ENCODE assay signal across 34 cellular contexts in genomic region chr16:4749700-4750257, GRCh38. TPM values are rescaled to one million over a fixed set of nuclear protein-coding genes. Genes with fewer than 3 reads are reported as not detected.
A peak's percentile ranks its signal among the peaks of the same experiment; 100 is the strongest.
DNase-seq lines count a peak whose midpoint lies in the region; ATAC-seq and TF ChIP-seq lines count a peak whose summit lies in the region.
"Had no signal": no experiment of that assay in that cellular context is flagged by ENCODE, and none has a peak within 500 bp of the region (broad histone marks: within the 10 kb centered on the region; RNA-seq: fewer than 3 reads in every experiment).

No MANE protein-coding gene starts in this region.

- no peak overlapping the region for H3K56ac ChIP-seq in IMR-90 (ENCODE audit: extremely low read depth, insufficient read depth, low read length)

- H2BK120ac ChIP-seq in IMR-90 (ENCODE audit: low read depth, low read length): no peak overlapping the region

- H4K91ac ChIP-seq in IMR-90 (ENCODE audit: insufficient read depth, low read depth, low read length): no peak overlapping the region

- peak overlapping the region; percentile 55 for H2AK9ac ChIP-seq in IMR-90 (replicated peaks; ENCODE audit: low read depth, low read length, poor library complexity)

- no peak overlapping the region for H2BK5ac ChIP-seq in IMR-90 (ENCODE audit: low read depth, low read length, poor library complexity, severe bottlenecking)

- no peaks in the 10 kb centered on the region for H3K9me3 Mint-ChIP-seq in stimulated activated naive B cell treated with anti-CD40 and anti-IgM and Interleukin-4, amounts not matched to agents 10 μg/mL and 1 μg/mL and 100 μg/mL, for 72 hours
- H3K9me3 Mint-ChIP-seq: CD8-positive, alpha-beta T cell; GM23338; H9 had no signal

- H3K4me3 ChIP-seq in IMR-90 (ENCODE audit: insufficient read depth, low read depth, low read length): no peak overlapping the region
- H3K4me3 ChIP-seq: A549, GM23338, PC-9, SJCRH30 had no signal

- ATAC-seq in IMR-90 (ENCODE audit: low read depth) (no peak), HG03095 (IDR thresholded peaks at IDR 0.05; ENCODE audit: unreplicated experiment) (no peak)
- peak in 1 of 2 donors; percentile 39 for ATAC-seq in stimulated activated naive B cell treated with anti-CD40 and anti-IgM and Interleukin-4, amounts not matched to agents 10 μg/mL and 1 μg/mL and 100 μg/mL, for 72 hours (replicated peaks)
- ATAC-seq: A549; CD8-positive, alpha-beta T cell; GM23338; Right ventricle myocardium inferior; SK-N-SH treated with all-trans-retinoic acid at 6 μM for 48 hours; T-helper 17 cell had no signal

- 92% methylated on average over 2 of the region's 10 CpGs; no CpG with 5 or more reads in 1 of the 2 experiments for WGBS in IMR-90 (ENCODE audit: extremely low coverage in 2 of 2, insufficient read length in 1 of 2), 2 experiments

- H3K4me1 Mint-ChIP-seq in stimulated activated naive B cell treated with anti-CD40 and anti-IgM and Interleukin-4, amounts not matched to agents 10 μg/mL and 1 μg/mL and 100 μg/mL, for 72 hours: peaks cover 9 to 28% of the 10 kb centered on the region in 2 donors

- H3K36me3 ChIP-seq in IMR-90 (ENCODE audit: control insufficient read depth, insufficient read depth, low read length): peaks cover 37% of the 10 kb centered on the region

- H4K8ac ChIP-seq in IMR-90 (ENCODE audit: low read depth in 2 of 2, low read length in 2 of 2): no peak overlapping the region

- no peak overlapping the region for H2AFZ ChIP-seq in IMR-90 (replicated peaks; ENCODE audit: low read length, poor library complexity)
- H2AFZ ChIP-seq: GM23338, PC-9 had no signal

- H4K20me1 ChIP-seq in IMR-90 (ENCODE audit: insufficient read depth, low read length): peaks cover 2% of the 10 kb centered on the region; the same call in 1 of the 2 replicates

- no peak overlapping the region for H3K9ac ChIP-seq in IMR-90 (ENCODE audit: low read depth, low read length)

- CTCF ChIA-PET in GM10248 (lab: Yijun Ruan, JAX): interaction anchor here (0.9 to 1.3 kb wide), 2 partner anchors 14 to 15 kb away, joined by 3 to 6 read pairs; partner anchors contain the start of genes ANKS3 and DNAAF8
- CTCF ChIA-PET in IMR-90 (lab: Yijun Ruan, JAX): interaction anchor here (0.6 kb wide), 1 partner anchor 12 kb away, joined by 3 read pairs; no protein-coding TSS in a partner anchor

- dilution Hi-C loops in IMR-90 (cut with HindIII; ENCODE audit: low sequenced_read_pairs, unreplicated experiment): no loop called here

- H2BK15ac ChIP-seq in IMR-90 (ENCODE audit: low read depth, low read length): no peak overlapping the region

- in situ Hi-C loops in GM13977 (cut with MboI; ENCODE audit: low pct_unique_long_range_greater_than_20kb, low sequenced_read_pairs, unreplicated experiment) (loop anchor here (25.0 kb wide), 1 partner anchor 313 kb away; the partner anchor contains the start of genes ALG1 and C16orf89), IMR-90 (cut with MboI; ENCODE audit: low sequenced_read_pairs) (no loop called here)

- H3K14ac ChIP-seq in IMR-90 (replicated peaks; ENCODE audit: low read depth, low read length): no peak overlapping the region

- POLR2A ChIA-PET in GM10248 (lab: Yijun Ruan, JAX) (interaction anchor here (1.0 to 1.3 kb wide), 2 partner anchors 11 to 15 kb away, joined by 3 to 4 read pairs; partner anchors contain the start of gene DNAAF8), IMR-90 (lab: Charles Lee; ENCODE audit: unreplicated experiment) (no interaction called here)

- H3K9me3 ChIP-seq in IMR-90 (ENCODE audit: control insufficient read depth, insufficient read depth, low read length): peaks cover 1% of the 10 kb centered on the region
- H3K9me3 ChIP-seq: A549, Caco-2, SJCRH30 had no signal

- TF ChIP-seq RAD21 in IMR-90 (IDR thresholded peaks at IDR 0.05; ENCODE audit: low read length): no peak

- DNase-seq in GM10248 (ENCODE audit: extremely low spot score): peak; percentile 57
- DNase-seq in GM13977 (ENCODE audit: low spot score): peak; percentile 75
- no peak for DNase-seq in IMR-90
- DNase-seq in stimulated activated naive B cell treated with anti-CD40 and anti-IgM and Interleukin-4, amounts not matched to agents 10 μg/mL and 1 μg/mL and 100 μg/mL, for 72 hours: no peak
- DNase-seq in AG20443 (ENCODE audit: low spot score): no peak
- no peak for DNase-seq in stimulated activated CD4-positive, alpha-beta T cell treated with anti-CD3 and anti-CD28 coated beads, Interleukin-15, amount 100 ng/mL, for 24 hours
- DNase-seq: Caco-2; CD8-positive, alpha-beta T cell; DMS 273 treated with DMSO at 0.1 percent for 48 hours; DMS79; GF-D8; H9; Kasumi-1; MV-4-11; NCI-H1105; NCI-H1436 treated with DMSO at 0.1 percent for 48 hours; NCI-H187 treated with DMSO at 0.1 percent for 48 hours; NCI-H2107; NCI-H446 treated with DMSO at 0.1 percent for 48 hours; NCI-H526; NCI-H82; NK-92 treated with Interleukin-12 subunit alpha and Interleukin-12 subunit beta, amount 100 ng/mL, for 24 hours; PC-9; SJCRH30; T-helper 17 cell had no signal

- no peak overlapping the region for H3K4me2 ChIP-seq in IMR-90 (ENCODE audit: low read depth, low read length)
- H3K4me2 ChIP-seq: A549, GM23338, PC-9 had no signal

- H3K4me3 Mint-ChIP-seq in stimulated activated naive B cell treated with anti-CD40 and anti-IgM and Interleukin-4, amounts not matched to agents 10 μg/mL and 1 μg/mL and 100 μg/mL, for 72 hours: no peak overlapping the region
- H3K4me3 Mint-ChIP-seq: CD8-positive, alpha-beta T cell; GM23338; H9; T-helper 17 cell had no signal

- H2BK20ac ChIP-seq in IMR-90 (ENCODE audit: low read depth, low read length): no peak overlapping the region

- TF ChIP-seq CTCF in GM10248 (IDR thresholded peaks at IDR 0.05; ENCODE audit: control extremely low read depth, extremely low read depth, low read depth, missing control alignments) (no peak), GM13977 (IDR thresholded peaks at IDR 0.05; ENCODE audit: extremely low read depth, insufficient read depth, missing control alignments) (no peak), IMR-90 (conservative IDR thresholded peaks at IDR 0.05; ENCODE audit: low read depth, low read length) (no peak)

- no peak overlapping the region for H2AK5ac ChIP-seq in IMR-90 (ENCODE audit: low read depth, low read length)

- H3K18ac ChIP-seq in IMR-90 (ENCODE audit: low read depth, low read length): no peak overlapping the region

- no peaks in the 10 kb centered on the region for H3K9me1 ChIP-seq in IMR-90 (ENCODE audit: insufficient read depth, low read length)

- H3K27ac Mint-ChIP-seq in stimulated activated naive B cell treated with anti-CD40 and anti-IgM and Interleukin-4, amounts not matched to agents 10 μg/mL and 1 μg/mL and 100 μg/mL, for 72 hours: peak overlapping the region; percentile 47
- H3K27ac Mint-ChIP-seq: CD8-positive, alpha-beta T cell; GM23338; H9; T-helper 17 cell had no signal

- no peak overlapping the region for H3K23ac ChIP-seq in IMR-90 (ENCODE audit: low read depth, low read length)

- H3K36me3 Mint-ChIP-seq in stimulated activated naive B cell treated with anti-CD40 and anti-IgM and Interleukin-4, amounts not matched to agents 10 μg/mL and 1 μg/mL and 100 μg/mL, for 72 hours: peaks cover 21 to 23% of the 10 kb centered on the region in 2 donors

- H4K5ac ChIP-seq in IMR-90 (ENCODE audit: low read depth, low read length): no peak overlapping the region

- H3K27me3 ChIP-seq in IMR-90 (ENCODE audit: control insufficient read depth, insufficient read depth, low read length): no peaks in the 10 kb centered on the region
- H3K27me3 ChIP-seq: SJCRH30 had no signal

- BruUV-seq in IMR-90 (replicated peaks; lab: Mats Ljungman, UMichigan): no TSS peak

- no peak overlapping the region for H3K4ac ChIP-seq in IMR-90 (ENCODE audit: low read depth, low read length)

- H3K79me1 ChIP-seq in IMR-90 (ENCODE audit: low read depth in 1 of 2, low read length in 2 of 2): peaks cover 0 to 4% of the 10 kb centered on the region in 2 experiments; a peak in 1 of 4 replicates

- intact Hi-C loops in IMR-90 (cut with micrococcal nuclease): no loop called here

- no peak for TF ChIP-seq POLR2A in IMR-90 (IDR thresholded peaks at IDR 0.05; ENCODE audit: low read depth, low read length)

- H3K27ac ChIP-seq in IMR-90 (ENCODE audit: insufficient read depth, low read length): no peak overlapping the region
- H3K27ac ChIP-seq: A549, C4-2B, HL-60, PC-9, SJCRH30 had no signal

- no peaks in the 10 kb centered on the region for H3K4me1 ChIP-seq in IMR-90 (ENCODE audit: control insufficient read depth, insufficient read depth, low read length)
- H3K4me1 ChIP-seq: A549, Caco-2, SJCRH30 had no signal

- no peaks in the 10 kb centered on the region for H3K27me3 Mint-ChIP-seq in stimulated activated naive B cell treated with anti-CD40 and anti-IgM and Interleukin-4, amounts not matched to agents 10 μg/mL and 1 μg/mL and 100 μg/mL, for 72 hours
- H3K27me3 Mint-ChIP-seq: T-helper 17 cell had no signal

TF ChIP-seq in IMR-90, 13 proteins besides CTCF, POLR2A, EP300 and RAD21:
- TF ChIP-seq MAZ (IDR thresholded peaks at IDR 0.05; ENCODE audit: borderline replicate concordance, low read depth, low read length): no peak
- no peak for TF ChIP-seq MAFK (IDR thresholded peaks at IDR 0.05; ENCODE audit: low read depth, low read length)

RNA-seq across cellular contexts. Expression of gene DNAAF8, which starts 15.4 kb away (rescaled TPM):
- 0.54 and 0.56 TPM in 2 replicates for total RNA-seq in IMR-90 (2012; rRNA removed)
- 1.7 TPM in 2 replicates for polyA plus RNA-seq in IMR-90 (2012; rRNA removed)
- 0.68 and 1.1 TPM in 2 replicates for polyA plus RNA-seq in IMR-90 (2012; cell fraction: cytosol; rRNA removed)
- 0.99 and 1.6 TPM in 2 replicates for polyA plus RNA-seq in IMR-90 (2012; cell fraction: nucleus; rRNA removed; ENCODE audit: low replicate concordance)
- total RNA-seq: CD8-positive, alpha-beta T cell; T-helper 17 cell had no signal

RNA-seq across cellular contexts. Expression of gene ANKS3, which starts 15.7 kb away (rescaled TPM):
- total RNA-seq in IMR-90 (2012; rRNA removed): 22.2 and 24.4 TPM in 2 replicates
- 23.7 and 25.0 TPM in 2 replicates for polyA plus RNA-seq in IMR-90 (2012; rRNA removed)
- 15.1 and 18.0 TPM in 2 replicates for polyA plus RNA-seq in IMR-90 (2012; cell fraction: cytosol; rRNA removed)
- 91.7 and 149 TPM in 2 replicates for polyA plus RNA-seq in IMR-90 (2012; cell fraction: nucleus; rRNA removed; ENCODE audit: low replicate concordance)

RNA-seq across cellular contexts. Expression of gene ZNF500, which starts 17.2 kb away (rescaled TPM):
- total RNA-seq in IMR-90 (2012; rRNA removed): 4.5 and 4.7 TPM in 2 replicates
- polyA plus RNA-seq in IMR-90 (2012; rRNA removed): 5.9 and 7.3 TPM in 2 replicates
- polyA plus RNA-seq in IMR-90 (2012; cell fraction: cytosol; rRNA removed): 2.6 and 6.0 TPM in 2 replicates
- 25.8 and 41.4 TPM in 2 replicates for polyA plus RNA-seq in IMR-90 (2012; cell fraction: nucleus; rRNA removed; ENCODE audit: low replicate concordance)

RNA-seq across cellular contexts. Expression of gene SEPTIN12, which starts 38.4 kb away (rescaled TPM):
- not detected in 2 replicates for total RNA-seq in IMR-90 (2012; rRNA removed)
- polyA plus RNA-seq in IMR-90 (2012; rRNA removed): not detected in 2 replicates
- not detected in 2 replicates for polyA plus RNA-seq in IMR-90 (2012; cell fraction: cytosol; rRNA removed)
- 0.10 TPM in 1 of 2 replicates, not detected in the other for polyA plus RNA-seq in IMR-90 (2012; cell fraction: nucleus; rRNA removed; ENCODE audit: low replicate concordance)
- total RNA-seq: Caco-2, GM23338, MCF 10A, PC-9, Right ventricle myocardium inferior, RPMI7951, SJCRH30, T-helper 17 cell had no signal
- polyA plus RNA-seq: GM23338 had no signal

RNA-seq across cellular contexts. Expression of gene SMIM22, which starts 45.4 kb away (rescaled TPM):
- not detected in 2 replicates for total RNA-seq in IMR-90 (2012; rRNA removed)
- polyA plus RNA-seq in IMR-90 (2012; rRNA removed): not detected in 2 replicates
- polyA plus RNA-seq in IMR-90 (2012; cell fraction: cytosol; rRNA removed): not detected in 2 replicates
- not detected in 2 replicates for polyA plus RNA-seq in IMR-90 (2012; cell fraction: nucleus; rRNA removed; ENCODE audit: low replicate concordance)
- total RNA-seq: Caco-2; CD8-positive, alpha-beta T cell; GM23338; H9; Right ventricle myocardium inferior; RPMI7951; SJCRH30; T-helper 17 cell had no signal
- polyA plus RNA-seq: A549 had no signal

Comparison
In these comparisons a context has a peak if more than half of its experiments do, and no peak if none do; other contexts are left out.
1. DNase-seq: peak in GM10248 (single experiment) and GM13977 (single experiment); none in IMR-90 (single experiment), stimulated activated naive B cell treated with anti-CD40 and anti-IgM and Interleukin-4, amounts not matched to agents 10 μg/mL and 1 μg/mL and 100 μg/mL, for 72 hours (single experiment), AG20443 (single experiment) and stimulated activated CD4-positive, alpha-beta T cell treated with anti-CD3 and anti-CD28 coated beads, Interleukin-15, amount 100 ng/mL, for 24 hours (single experiment).